In the genomic region with DNA sequence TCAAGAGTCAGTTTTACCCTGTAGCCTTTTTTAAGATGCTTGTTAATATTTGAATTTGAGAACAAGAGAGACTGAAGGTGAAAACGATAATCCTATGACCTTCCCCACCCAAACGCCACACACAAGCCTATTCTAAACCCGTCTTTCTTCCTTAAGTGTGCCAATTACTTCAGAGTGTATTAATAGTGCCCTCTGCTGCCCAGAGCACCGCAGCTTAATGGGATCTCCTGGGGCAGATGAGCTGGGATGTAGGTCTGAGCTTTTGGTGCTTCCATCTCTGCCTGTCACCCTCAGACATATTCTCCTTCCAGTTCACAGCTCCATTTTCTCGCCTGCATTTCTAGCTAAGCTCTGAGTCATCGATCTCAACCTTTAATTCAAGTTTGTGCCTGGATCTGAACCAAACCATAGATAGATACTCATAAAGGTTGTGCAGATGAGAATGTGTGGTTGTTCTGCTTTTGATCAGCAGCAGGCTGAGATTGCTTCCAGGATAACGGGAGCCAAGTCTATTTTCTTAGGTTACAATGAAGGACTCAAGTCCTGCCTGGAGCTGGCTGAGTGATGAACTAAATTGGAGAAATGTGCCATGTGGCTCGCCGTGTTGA, we compare ENCODE assay signal across 8 cellular contexts. TPM values are rescaled to one million over a fixed set of nuclear protein-coding genes. Genes with fewer than 3 reads are reported as not detected.
DNase-seq lines count a peak whose midpoint lies in the region; ATAC-seq and TF ChIP-seq lines count a peak whose summit lies in the region.

No MANE protein-coding gene starts in this region.

- TF ChIP-seq CTCF in GM12864 (IDR thresholded peaks at IDR 0.05; ENCODE audit: low read depth, low read length, missing control alignments) (peak; percentile 26), epithelial cell of esophagus (IDR thresholded peaks at IDR 0.05; ENCODE audit: insufficient read depth, low read depth, low read length, missing control alignments) (peak; percentile 61), psoas muscle (IDR thresholded peaks at IDR 0.05) (peak; percentile 49), CD14-positive monocyte (IDR thresholded peaks at IDR 0.05) (no peak)

- intact Hi-C loops in psoas muscle (cut with DNase I) (loop anchor here (1.0 to 5.0 kb wide), 2 partner anchors 213 to 317 kb away; no protein-coding TSS in a partner anchor), CD14-positive monocyte (cut with micrococcal nuclease) (no loop called here)
- intact Hi-C loops in activated T-helper 2 cell treated with anti-CD3 and anti-CD28 coated beads, Interferon-gamma antibody, Interleukin-2, Interleukin-4, amounts not matched to agents 10 μg/mL and 5 μg/mL and 100 μg/mL, durations not matched to agents 14 hours and 24 hours and 36 hours (cut with micrococcal nuclease), result no loop called here

- peaks cover 0 to 6% (median 0%) of the 10 kb centered on the region in 3 donors for H3K27me3 Mint-ChIP-seq in CD14-positive monocyte (ENCODE audit: low read depth in 3 of 3)
- no peaks in the 10 kb centered on the region for H3K27me3 Mint-ChIP-seq in activated T-helper 2 cell treated with anti-CD3 and anti-CD28 coated beads, Interferon-gamma antibody, Interleukin-2, Interleukin-4, amounts not matched to agents 10 μg/mL and 5 μg/mL and 100 μg/mL, durations not matched to agents 14 hours and 24 hours and 36 hours (ENCODE audit: low read depth)

- H3K4me3 ChIP-seq in GM12864 (ENCODE audit: low read depth, low read length) (no peak overlapping the region), epithelial cell of esophagus (ENCODE audit: low read length) (no peak overlapping the region), psoas muscle (no peak overlapping the region)

- H3K27ac ChIP-seq in psoas muscle, result no peak overlapping the region

- H3K9me3 ChIP-seq in psoas muscle, result no peaks in the 10 kb centered on the region

- peak; percentile 71 to 74 (median 72) for ATAC-seq in psoas muscle

- H3K36me3 ChIP-seq in psoas muscle (ENCODE audit: insufficient read depth in 1 of 2, low read depth in 1 of 2), result no peaks in the 10 kb centered on the region

- no peak overlapping the region for H3K4me3 Mint-ChIP-seq in CD14-positive monocyte
- H3K4me3 Mint-ChIP-seq in activated T-helper 2 cell treated with anti-CD3 and anti-CD28 coated beads, Interferon-gamma antibody, Interleukin-2, Interleukin-4, amounts not matched to agents 10 μg/mL and 5 μg/mL and 100 μg/mL, durations not matched to agents 14 hours and 24 hours and 36 hours (ENCODE audit: low read depth), result no peak overlapping the region

- DNase-seq in GM12864 (ENCODE audit: low read depth) (no peak), NCI-H524 (lab: John Stamatoyannopoulos, UW) (peak; percentile 26 to 75), epithelial cell of esophagus (ENCODE audit: low read depth) (peak; percentile 49), psoas muscle (peak in 1 of 2 donors; percentile 56), CD14-positive monocyte (ENCODE audit: low spot score) (no peak), T1000 (lab: John Stamatoyannopoulos, UW) (no peak)
- no peak for DNase-seq in central memory CD4-positive, alpha-beta T cell
- DNase-seq in activated T-helper 2 cell treated with anti-CD3 and anti-CD28 coated beads, Interferon-gamma antibody, Interleukin-2, Interleukin-4, amounts not matched to agents 10 μg/mL and 5 μg/mL and 100 μg/mL, durations not matched to agents 14 hours and 24 hours and 36 hours (ENCODE audit: low spot score), result no peak

- no peaks in the 10 kb centered on the region for H3K9me3 Mint-ChIP-seq in CD14-positive monocyte
- H3K9me3 Mint-ChIP-seq in activated T-helper 2 cell treated with anti-CD3 and anti-CD28 coated beads, Interferon-gamma antibody, Interleukin-2, Interleukin-4, amounts not matched to agents 10 μg/mL and 5 μg/mL and 100 μg/mL, durations not matched to agents 14 hours and 24 hours and 36 hours, result no peaks in the 10 kb centered on the region

- WGBS in psoas muscle, 3 donors, result 29 to 42% (median 30%) methylated on average over 9 of the region's 9 CpGs

- H3K4me1 ChIP-seq in psoas muscle, result peaks cover 16% of the 10 kb centered on the region

- H3K36me3 Mint-ChIP-seq in CD14-positive monocyte, result no peaks in the 10 kb centered on the region
- H3K36me3 Mint-ChIP-seq in activated T-helper 2 cell treated with anti-CD3 and anti-CD28 coated beads, Interferon-gamma antibody, Interleukin-2, Interleukin-4, amounts not matched to agents 10 μg/mL and 5 μg/mL and 100 μg/mL, durations not matched to agents 14 hours and 24 hours and 36 hours (ENCODE audit: low read depth), result no peaks in the 10 kb centered on the region

- no peaks in the 10 kb centered on the region for H3K27me3 ChIP-seq in psoas muscle (ENCODE audit: insufficient read depth in 3 of 3, low read length in 2 of 3)

- H3K27ac Mint-ChIP-seq in CD14-positive monocyte, result no peak overlapping the region
- no peak overlapping the region for H3K27ac Mint-ChIP-seq in activated T-helper 2 cell treated with anti-CD3 and anti-CD28 coated beads, Interferon-gamma antibody, Interleukin-2, Interleukin-4, amounts not matched to agents 10 μg/mL and 5 μg/mL and 100 μg/mL, durations not matched to agents 14 hours and 24 hours and 36 hours

- no peaks in the 10 kb centered on the region for H3K4me1 Mint-ChIP-seq in CD14-positive monocyte
- no peaks in the 10 kb centered on the region for H3K4me1 Mint-ChIP-seq in activated T-helper 2 cell treated with anti-CD3 and anti-CD28 coated beads, Interferon-gamma antibody, Interleukin-2, Interleukin-4, amounts not matched to agents 10 μg/mL and 5 μg/mL and 100 μg/mL, durations not matched to agents 14 hours and 24 hours and 36 hours (ENCODE audit: low read depth)

RNA-seq across cellular contexts. Expression of a gene that starts 46.4 kb away (rescaled TPM):
- total RNA-seq in psoas muscle, result 10 to 100 TPM; 22.8 to 30.7 (median 29.5) TPM
- polyA plus RNA-seq in psoas muscle (10 to 100 TPM in 2 of 3 donors, 1 to 10 TPM in 1; 6.1 to 14.0 (median 13.8) TPM), CD14-positive monocyte (under 1 TPM; 0.13 to 0.19 TPM)
- total RNA-seq in activated T-helper 2 cell treated with anti-CD3 and anti-CD28 coated beads, Interferon-gamma antibody, Interleukin-2, Interleukin-4, amounts not matched to agents 10 μg/mL and 5 μg/mL and 100 μg/mL, durations not matched to agents 14 hours and 24 hours and 36 hours, result not detected in 2 replicates

Comparison
In these comparisons a context has a peak if more than half of its experiments do, and no peak if none do; other contexts are left out.
1. DNase-seq: peak in NCI-H524 (2 of 2) and epithelial cell of esophagus (single experiment); none in GM12864 (single experiment), CD14-positive monocyte (single experiment), central memory CD4-positive, alpha-beta T cell (single experiment), activated T-helper 2 cell treated with anti-CD3 and anti-CD28 coated beads, Interferon-gamma antibody, Interleukin-2, Interleukin-4, amounts not matched to agents 10 μg/mL and 5 μg/mL and 100 μg/mL, durations not matched to agents 14 hours and 24 hours and 36 hours (single experiment) and T1000 (single experiment).
2. RNA of a gene that starts 46.4 kb away (total RNA-seq): 22.8 to 30.7 TPM in psoas muscle; not detected in activated T-helper 2 cell treated with anti-CD3 and anti-CD28 coated beads, Interferon-gamma antibody, Interleukin-2, Interleukin-4, amounts not matched to agents 10 μg/mL and 5 μg/mL and 100 μg/mL, durations not matched to agents 14 hours and 24 hours and 36 hours; every median in the first group is over 10 times any median in the second.
3. intact Hi-C loops: an anchor here in psoas muscle (1.0 to 5.0 kb wide); none called in CD14-positive monocyte and activated T-helper 2 cell treated with anti-CD3 and anti-CD28 coated beads, Interferon-gamma antibody, Interleukin-2, Interleukin-4, amounts not matched to agents 10 μg/mL and 5 μg/mL and 100 μg/mL, durations not matched to agents 14 hours and 24 hours and 36 hours.